ENCODE assay signal across 21 cellular contexts in genomic region chr10:47348661-47349470, GRCh38. TPM values are rescaled to one million over a fixed set of nuclear protein-coding genes. Genes with fewer than 3 reads are reported as not detected.
"Had no signal": no experiment of that assay in that cellular context is flagged by ENCODE, and none has a peak within 500 bp of the region (broad histone marks: within the 10 kb centered on the region; RNA-seq: fewer than 3 reads in every experiment).

No MANE protein-coding gene starts in this region.

- H3K4me3 ChIP-seq: esophagus muscularis mucosa, gastrocnemius medialis, heart right ventricle, left lung, lower lobe of right lung, testis, tibial nerve, upper lobe of right lung, vagina had no signal

- H3K27me3 ChIP-seq: esophagus muscularis mucosa, gastrocnemius medialis, heart right ventricle, left lung, neutrophil, testis, tibial nerve, upper lobe of right lung, vagina had no signal

- FAIRE-seq: small intestine had no signal

- H3K4me1 ChIP-seq: esophagus muscularis mucosa, gastrocnemius medialis, heart right ventricle, left lung, lower lobe of right lung, testis, tibial nerve, upper lobe of right lung, vagina had no signal

- DNase-seq: effector memory CD8-positive, alpha-beta T cell; gastrocnemius medialis; heart right ventricle; hypothalamus; islet precursor cell; lower lobe of right lung; midbrain; nephron progenitor cell; right cardiac atrium; stimulated activated CD4-positive, alpha-beta T cell treated with anti-CD3 and anti-CD28 coated beads, Interleukin-2, amount 100 ng/mL, for 48 hours; testis; upper lobe of right lung had no signal

- H3K9me3 ChIP-seq: esophagus muscularis mucosa, gastrocnemius medialis, heart right ventricle, left lung, lower lobe of right lung, neutrophil, testis, tibial nerve, upper lobe of right lung, vagina had no signal

- H3K36me3 ChIP-seq: esophagus muscularis mucosa, gastrocnemius medialis, heart right ventricle, left lung, lower lobe of right lung, neutrophil, tibial nerve, upper lobe of right lung, vagina had no signal

- H3K27ac ChIP-seq: epithelial cell of prostate, esophagus muscularis mucosa, gastrocnemius medialis, heart right ventricle, left lung, lower lobe of right lung, neutrophil, testis, tibial nerve, upper lobe of right lung, vagina had no signal

RNA-seq across cellular contexts. Expression of gene RBP3, which starts 0.7 kb away (rescaled TPM):
- total RNA-seq: fibroblast of villous mesenchyme, gastrocnemius medialis, heart right ventricle, left lung, lower lobe of right lung, osteocyte, right cardiac atrium, tibial nerve, upper lobe of right lung, vagina had no signal

RNA-seq across cellular contexts. Expression of gene GDF2, which starts 26.6 kb away (rescaled TPM):
- total RNA-seq: esophagus muscularis mucosa, fibroblast of villous mesenchyme, gastrocnemius medialis, heart right ventricle, left lung, lower lobe of right lung, osteocyte, tibial nerve, upper lobe of right lung, vagina had no signal

RNA-seq across cellular contexts. Expression of gene ZNF488, which starts 35.2 kb away (rescaled TPM):
- total RNA-seq: gastrocnemius medialis, right cardiac atrium, vagina had no signal

RNA-seq across cellular contexts. Expression of gene GDF10, which starts 48.9 kb away (rescaled TPM):
- total RNA-seq: fibroblast of villous mesenchyme, osteocyte had no signal
